In the genomic region with DNA sequence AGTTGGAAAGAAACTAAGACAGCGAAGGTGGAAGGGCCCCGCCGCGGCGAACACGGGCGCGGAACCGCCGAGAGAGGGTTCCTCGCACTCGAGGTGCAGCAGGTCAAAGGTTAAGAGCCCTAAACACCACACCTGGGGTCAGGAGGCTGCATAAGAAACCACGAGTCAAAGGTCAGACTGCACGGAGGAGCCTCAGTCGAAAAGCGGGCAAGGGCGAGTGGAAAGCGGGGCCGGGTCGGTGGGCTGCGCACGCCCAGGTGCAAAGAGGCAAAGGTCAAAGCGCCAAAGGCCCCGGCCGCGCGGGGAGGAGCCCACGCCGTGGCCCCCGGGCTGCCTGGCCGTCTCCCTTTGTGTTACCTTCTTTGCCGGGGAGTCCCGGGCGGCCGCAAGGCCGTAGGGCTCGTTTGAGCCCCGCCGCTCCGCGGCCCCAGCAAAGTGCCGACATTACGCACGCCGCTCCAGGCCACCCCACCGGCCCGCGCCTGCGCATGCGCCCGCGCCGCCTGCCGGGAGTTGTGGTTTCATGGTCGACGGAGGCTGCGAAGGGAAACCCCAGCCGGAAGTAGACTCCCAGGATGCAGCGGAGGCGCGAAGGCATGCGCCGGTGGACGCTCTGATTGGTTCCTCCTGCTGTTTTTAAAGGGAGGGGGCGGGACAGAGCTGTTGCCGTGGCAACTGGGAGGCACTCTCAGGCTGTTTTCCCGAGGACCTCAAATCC, we compare ENCODE assay signal across 8 cellular contexts. TPM values are rescaled to one million over a fixed set of nuclear protein-coding genes. Genes with fewer than 3 reads are reported as not detected.
DNase-seq lines count a peak whose midpoint lies in the region; ATAC-seq and TF ChIP-seq lines count a peak whose summit lies in the region.

A gene (minus strand): TSS at position 470 of the 718 bp plus-strand sequence. CDS start 25 bp downstream, at position 445.

- DNase-seq in BJ (ENCODE audit: low read depth) (peak; percentile 89), NCI-H526 treated with DMSO at 0.1 percent for 48 hours (lab: John Stamatoyannopoulos, UW) (peak; percentile 85), colonic mucosa (peak; percentile 99), kidney glomerular epithelial cell (lab: John Stamatoyannopoulos, UW) (peak; percentile 95)
- DNase-seq in activated CD4-positive, alpha-beta T cell treated with anti-CD3 and anti-CD28 coated beads, Interleukin-2, amount 10 ng/mL, durations not matched to agents 24 days and 14 days = peak; percentile 99
- peak; percentile 94 for DNase-seq in stimulated activated CD4-positive, alpha-beta T cell treated with anti-CD3 and anti-CD28 coated beads, Interleukin-15, amount 100 ng/mL, for 48 hours (ENCODE audit: low read depth in 2 of 2)

- H3K36me3 ChIP-seq in BJ (ENCODE audit: control insufficient read depth, insufficient read depth, low read length) (no peaks in the 10 kb centered on the region; the same call in 1 of the 2 replicates), colonic mucosa (no peaks in the 10 kb centered on the region)

- H3K4me3 Mint-ChIP-seq in activated CD4-positive, alpha-beta T cell treated with anti-CD3 and anti-CD28 coated beads, Interleukin-2, amount 10 ng/mL, durations not matched to agents 24 days and 14 days = peak within 1 kb of the TSS; percentile 98

- no peak for TF ChIP-seq CTCF in BJ (IDR thresholded peaks at IDR 0.05; ENCODE audit: insufficient read depth, low read depth, low read length)
- TF ChIP-seq CTCF in colonic mucosa (IDR thresholded peaks at IDR 0.05) = no peak

- peak within 1 kb of the TSS; percentile 76 for H3K27ac ChIP-seq in colonic mucosa

- CTCF ChIA-PET in BJ (lab: Yijun Ruan, JAX) = interaction anchor here (2.7 kb wide), 1 partner anchor 49 kb away, joined by 7 read pairs; no protein-coding TSS in a partner anchor

- H3K4me1 ChIP-seq in colonic mucosa = peaks cover 11% of the 10 kb centered on the region

- H3K36me3 Mint-ChIP-seq in activated CD4-positive, alpha-beta T cell treated with anti-CD3 and anti-CD28 coated beads, Interleukin-2, amount 10 ng/mL, durations not matched to agents 24 days and 14 days (ENCODE audit: low read depth) = peaks cover 30% of the 10 kb centered on the region

- H3K9me3 Mint-ChIP-seq in activated CD4-positive, alpha-beta T cell treated with anti-CD3 and anti-CD28 coated beads, Interleukin-2, amount 10 ng/mL, durations not matched to agents 24 days and 14 days = no peaks in the 10 kb centered on the region

- intact Hi-C loops in activated CD4-positive, alpha-beta T cell treated with anti-CD3 and anti-CD28 coated beads, Interleukin-2, amount 10 ng/mL, durations not matched to agents 24 days and 14 days (cut with micrococcal nuclease) = loop anchor here (1.0 to 5.0 kb wide), 5 partner anchors 29 to 164 kb away; a partner anchor contains a TSS
- intact Hi-C loops in colonic mucosa (cut with DNase I) = no loop called here

- H3K9me3 ChIP-seq in colonic mucosa = no peaks in the 10 kb centered on the region

- H3K4me1 Mint-ChIP-seq in activated CD4-positive, alpha-beta T cell treated with anti-CD3 and anti-CD28 coated beads, Interleukin-2, amount 10 ng/mL, durations not matched to agents 24 days and 14 days = peaks cover 17% of the 10 kb centered on the region

- H3K9ac ChIP-seq in colonic mucosa (ENCODE audit: low read depth in 2 of 2, low read length in 2 of 2) = peak within 1 kb of the TSS; percentile 91 to 92

- no peaks in the 10 kb centered on the region for H3K27me3 ChIP-seq in BJ (ENCODE audit: control insufficient read depth, insufficient read depth, low read length)
- H3K27me3 ChIP-seq in colonic mucosa = no peaks in the 10 kb centered on the region

- peak within 1 kb of the TSS; percentile 97 for H3K27ac Mint-ChIP-seq in activated CD4-positive, alpha-beta T cell treated with anti-CD3 and anti-CD28 coated beads, Interleukin-2, amount 10 ng/mL, durations not matched to agents 24 days and 14 days

- POLR2A ChIA-PET in BJ (lab: Charles Lee) = interaction anchor here (0.5 kb wide), 1 partner anchor 60 kb away, joined by 6 read pairs; no protein-coding TSS in a partner anchor

- H3K4me3 ChIP-seq in BJ (ENCODE audit: low read depth, low read length) (peak within 1 kb of the TSS; percentile 80), colonic mucosa (peak within 1 kb of the TSS; percentile 98)

- ATAC-seq in GM19328 (IDR thresholded peaks at IDR 0.05; ENCODE audit: unreplicated experiment) = peak; percentile 81
- peak; percentile 60 for ATAC-seq in HG03469 (IDR thresholded peaks at IDR 0.05; ENCODE audit: unreplicated experiment)

- no peaks in the 10 kb centered on the region for H3K27me3 Mint-ChIP-seq in activated CD4-positive, alpha-beta T cell treated with anti-CD3 and anti-CD28 coated beads, Interleukin-2, amount 10 ng/mL, durations not matched to agents 24 days and 14 days

RNA-seq across cellular contexts. Expression of the gene that starts here (rescaled TPM):
- 21.9 and 38.6 TPM in 2 replicates for polyA plus RNA-seq in BJ (2011; rRNA removed)
- polyA minus RNA-seq in BJ (2011; rRNA and poly(A)+ RNA removed) = 54.6 and 106 TPM in 2 replicates
- 103 and 104 TPM in 2 replicates for total RNA-seq in activated CD4-positive, alpha-beta T cell treated with anti-CD3 and anti-CD28 coated beads, Interleukin-2, amount 10 ng/mL, durations not matched to agents 24 days and 14 days
- total RNA-seq in colonic mucosa = 10 to 100 TPM; 50.2 to 77.3 TPM

Comparison
In these comparisons a context has a peak if more than half of its experiments do, and no peak if none do; other contexts are left out.
1. Peak in every context shown above with its lines: DNase-seq, ATAC-seq, H3K4me3 ChIP-seq and H3K27ac ChIP-seq.